26 cellular contexts compared by ENCODE assay signal in the genomic region with DNA sequence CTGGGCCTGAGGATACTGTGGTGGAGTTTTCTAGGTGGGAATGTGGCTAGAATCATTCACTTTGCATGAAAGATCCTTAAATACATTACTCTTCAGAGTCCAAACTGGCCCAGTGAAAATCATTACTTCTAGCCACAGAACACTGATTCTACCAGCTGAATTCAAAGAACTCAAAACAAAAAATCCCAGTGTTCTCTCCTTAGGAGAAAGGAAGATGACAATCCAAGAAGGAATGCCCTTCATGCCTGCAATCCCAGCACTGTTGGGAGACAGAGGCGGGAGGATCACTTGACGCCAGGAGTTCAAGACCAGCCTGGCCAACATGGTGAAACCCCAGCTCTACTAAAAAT. TPM values are rescaled to one million over a fixed set of nuclear protein-coding genes. Genes with fewer than 3 reads are reported as not detected.
"Had no signal": no experiment of that assay in that cellular context is flagged by ENCODE, and none has a peak within 500 bp of the region (broad histone marks: within the 10 kb centered on the region; RNA-seq: fewer than 3 reads in every experiment).

No MANE protein-coding gene starts in this region.

- H3K4me3 ChIP-seq: heart right ventricle, neural progenitor cell, psoas muscle, sigmoid colon, skin epidermis, testis, tibial nerve, upper lobe of right lung, vagina had no signal

- H3K27me3 ChIP-seq: heart right ventricle, neural progenitor cell, sigmoid colon, testis, tibial nerve, upper lobe of right lung, vagina had no signal

- H3K4me2 ChIP-seq: neural progenitor cell had no signal

- H3K4me3 Mint-ChIP-seq: dendritic cell treated with granulocyte-macrophage colony-stimulating factor and Interleukin-4, amounts not matched to agents 40 ng/mL and 50 ng/mL, for 4 days; effector memory CD8-positive, alpha-beta T cell; natural killer cell; neural progenitor cell; stimulated activated naive B cell treated with anti-CD40 and anti-IgM and Interleukin-4, amounts not matched to agents 10 μg/mL and 1 μg/mL and 100 μg/mL, for 72 hours; stimulated activated naive CD8-positive, alpha-beta T cell treated with anti-CD3 and anti-CD28 coated beads, Interleukin-15, amount 100 ng/mL, for 72 hours had no signal

- H3K27ac Mint-ChIP-seq: dendritic cell treated with granulocyte-macrophage colony-stimulating factor and Interleukin-4, amounts not matched to agents 40 ng/mL and 50 ng/mL, for 4 days; effector memory CD8-positive, alpha-beta T cell; natural killer cell; neural progenitor cell; stimulated activated naive B cell treated with anti-CD40 and anti-IgM and Interleukin-4, amounts not matched to agents 10 μg/mL and 1 μg/mL and 100 μg/mL, for 72 hours; stimulated activated naive CD8-positive, alpha-beta T cell treated with anti-CD3 and anti-CD28 coated beads, Interleukin-15, amount 100 ng/mL, for 72 hours had no signal

- FAIRE-seq: colon, endothelial cell of umbilical vein, frontal cortex, islet of Langerhans had no signal

- H3K27me3 Mint-ChIP-seq: dendritic cell treated with granulocyte-macrophage colony-stimulating factor and Interleukin-4, amounts not matched to agents 40 ng/mL and 50 ng/mL, for 4 days; effector memory CD8-positive, alpha-beta T cell; stimulated activated naive B cell treated with anti-CD40 and anti-IgM and Interleukin-4, amounts not matched to agents 10 μg/mL and 1 μg/mL and 100 μg/mL, for 72 hours; stimulated activated naive CD8-positive, alpha-beta T cell treated with anti-CD3 and anti-CD28 coated beads, Interleukin-15, amount 100 ng/mL, for 72 hours had no signal

- H3K36me3 ChIP-seq: neural progenitor cell had no signal

- ATAC-seq: effector memory CD8-positive, alpha-beta T cell; heart right ventricle; left lobe of liver; natural killer cell; psoas muscle; stimulated activated naive B cell treated with anti-CD40 and anti-IgM and Interleukin-4, amounts not matched to agents 10 μg/mL and 1 μg/mL and 100 μg/mL, for 72 hours; stimulated activated naive CD8-positive, alpha-beta T cell treated with anti-CD3 and anti-CD28 coated beads, Interleukin-15, amount 100 ng/mL, for 72 hours; upper lobe of right lung had no signal

- H3K9me3 Mint-ChIP-seq: dendritic cell treated with granulocyte-macrophage colony-stimulating factor and Interleukin-4, amounts not matched to agents 40 ng/mL and 50 ng/mL, for 4 days; effector memory CD8-positive, alpha-beta T cell; natural killer cell; neural progenitor cell; stimulated activated naive B cell treated with anti-CD40 and anti-IgM and Interleukin-4, amounts not matched to agents 10 μg/mL and 1 μg/mL and 100 μg/mL, for 72 hours; stimulated activated naive CD8-positive, alpha-beta T cell treated with anti-CD3 and anti-CD28 coated beads, Interleukin-15, amount 100 ng/mL, for 72 hours had no signal

- H2AFZ ChIP-seq: neural progenitor cell had no signal

- H3K4me1 Mint-ChIP-seq: stimulated activated naive B cell treated with anti-CD40 and anti-IgM and Interleukin-4, amounts not matched to agents 10 μg/mL and 1 μg/mL and 100 μg/mL, for 72 hours; stimulated activated naive CD8-positive, alpha-beta T cell treated with anti-CD3 and anti-CD28 coated beads, Interleukin-15, amount 100 ng/mL, for 72 hours had no signal

- H3K27ac ChIP-seq: heart right ventricle, neural progenitor cell, psoas muscle, sigmoid colon, skin epidermis, testis, tibial nerve, upper lobe of right lung, vagina had no signal

- H3K9ac ChIP-seq: neural progenitor cell had no signal

- DNase-seq: effector memory CD8-positive, alpha-beta T cell; erythroblast; heart right ventricle; hypothalamus; mammary epithelial cell; natural killer cell; occipital lobe; psoas muscle; sigmoid colon; stimulated activated CD4-positive, alpha-beta T cell treated with anti-CD3 and anti-CD28 coated beads, Interleukin-2, amount 100 ng/mL, for 24 hours; stimulated activated CD4-positive, alpha-beta T cell treated with anti-CD3 and anti-CD28 coated beads, Interleukin-4, amount 100 ng/mL, for 4 hours; stimulated activated naive B cell treated with anti-CD40 and anti-IgM and Interleukin-4, amounts not matched to agents 10 μg/mL and 1 μg/mL and 100 μg/mL, for 72 hours; stimulated activated naive CD8-positive, alpha-beta T cell treated with anti-CD3 and anti-CD28 coated beads, Interleukin-15, amount 100 ng/mL, for 72 hours; testis; upper lobe of right lung had no signal

- H3K4me1 ChIP-seq: heart right ventricle, neural progenitor cell, psoas muscle, sigmoid colon, testis, tibial nerve, upper lobe of right lung, vagina had no signal

- H3K9me3 ChIP-seq: heart right ventricle, psoas muscle, sigmoid colon, testis, tibial nerve, upper lobe of right lung, vagina had no signal

RNA-seq across cellular contexts. Expression of gene FAM228A, which starts 35.2 kb away (rescaled TPM):
- total RNA-seq: mammary epithelial cell, myocyte had no signal
- polyA plus RNA-seq: mammary epithelial cell had no signal
